ENCODE assay signal across 15 cellular contexts in genomic region chr6:12339808-12340487, GRCh38. TPM values are rescaled to one million over a fixed set of nuclear protein-coding genes. Genes with fewer than 3 reads are reported as not detected.
"Had no signal": no experiment of that assay in that cellular context is flagged by ENCODE, and none has a peak within 500 bp of the region (broad histone marks: within the 10 kb centered on the region; RNA-seq: fewer than 3 reads in every experiment).

No MANE protein-coding gene starts in this region.

- H3K4me1 ChIP-seq: adrenal gland, gastroesophageal sphincter, heart right ventricle, uterus had no signal

- DNase-seq: activated CD4-positive, alpha-beta memory T cell treated with anti-CD3 and anti-CD28 coated beads, Interleukin-2, amount 10 ng/mL, durations not matched to agents 7 days and 5 days; activated CD4-positive, alpha-beta T cell treated with anti-CD3 and anti-CD28 coated beads for 36 hours; activated effector memory CD4-positive, alpha-beta T cell treated with anti-CD3 and anti-CD28 coated beads, Interleukin-2, amount 50 U/mL, for 16 hours; activated T-cell treated with anti-CD3 and anti-CD28 coated beads, Interleukin-2, amount 50 U/mL, for 4 hours; adrenal gland; heart right ventricle; left cardiac atrium; natural killer cell; right cardiac atrium; stimulated activated CD4-positive, alpha-beta T cell treated with anti-CD3 and anti-CD28 coated beads, Interleukin-4, amount 100 ng/mL, for 24 hours; stimulated activated naive CD4-positive, alpha-beta T cell; tibial artery; uterus had no signal

- H3K27me3 ChIP-seq: adrenal gland, tibial artery, uterus had no signal

- ATAC-seq: activated CD4-positive, alpha-beta T cell treated with anti-CD3 and anti-CD28 coated beads for 36 hours; activated T-cell treated with anti-CD3 and anti-CD28 coated beads, Interleukin-2, amount 50 U/mL, for 4 hours; gastroesophageal sphincter; heart right ventricle; left cardiac atrium; natural killer cell; right cardiac atrium had no signal

- H3K4me3 ChIP-seq: adrenal gland, cardiac muscle cell, gastroesophageal sphincter, heart right ventricle, tibial artery, uterus had no signal

- H3K27ac ChIP-seq: adrenal gland, cardiac muscle cell, gastroesophageal sphincter, heart right ventricle, tibial artery, uterus had no signal

- H3K36me3 ChIP-seq: adrenal gland, cardiac muscle cell, gastroesophageal sphincter, heart right ventricle, tibial artery, uterus had no signal

- H3K9me3 ChIP-seq: adrenal gland, gastroesophageal sphincter, heart right ventricle, tibial artery, uterus had no signal

RNA-seq across cellular contexts. Expression of gene EDN1, which starts 49.8 kb away (rescaled TPM):
- total RNA-seq: activated CD4-positive, alpha-beta T cell treated with anti-CD3 and anti-CD28 coated beads for 36 hours had no signal
